In genomic region chr18:22423863-22424262, GRCh38 we compare ENCODE assay signal across 21 cellular contexts. TPM values are rescaled to one million over a fixed set of nuclear protein-coding genes. Genes with fewer than 3 reads are reported as not detected.
"Had no signal": no experiment of that assay in that cellular context is flagged by ENCODE, and none has a peak within 500 bp of the region (broad histone marks: within the 10 kb centered on the region; RNA-seq: fewer than 3 reads in every experiment).

No MANE protein-coding gene starts in this region.

RNA-seq across cellular contexts. Expression of gene CTAGE1, which starts 6.1 kb away (rescaled TPM):
- total RNA-seq: kidney; lower leg skin; mesenteric fat pad; mucosa of descending colon; naive thymus-derived CD4-positive, alpha-beta T cell; natural killer cell treated with Interleukin-12 subunit alpha and Interleukin-12 subunit beta and Interleukin-15 and Interleukin-18, amount 100 ng/mL, for 72 hours; omental fat pad; ovary; progenitor cell of endocrine pancreas; pulmonary artery endothelial cell; spleen; subcutaneous adipose tissue; suprapubic skin; transverse colon; upper lobe of left lung; urinary bladder; vagina had no signal
- polyA plus RNA-seq: immature natural killer cell; lung; naive thymus-derived CD4-positive, alpha-beta T cell; neural cell; ovary; spleen; thymus; urinary bladder had no signal
